ENCODE assay signal across 8 cellular contexts in genomic region chrX:17590892-17591740, GRCh38.
DNase-seq lines count a peak whose midpoint lies in the region; ATAC-seq and TF ChIP-seq lines count a peak whose summit lies in the region.

No MANE protein-coding gene starts in this region.

- CTCF ChIA-PET in activated CD8-positive, alpha-beta T cell treated with anti-CD3 and anti-CD28 coated beads for 36 hours (lab: Charles Lee), result interaction anchor here (0.7 to 2.1 kb wide), 7 partner anchors 56 to 349 kb away, joined by 3 to 6 read pairs (median 4); no protein-coding TSS in a partner anchor

- no peaks in the 10 kb centered on the region for H3K36me3 ChIP-seq in fibroblast of lung (ENCODE audit: control insufficient read depth, insufficient read depth, low read length)
- no peaks in the 10 kb centered on the region for H3K36me3 ChIP-seq in vagina

- intact Hi-C loops in activated CD8-positive, alpha-beta T cell treated with anti-CD3 and anti-CD28 coated beads for 36 hours (cut with micrococcal nuclease), result loop anchor here (5.0 kb wide), 1 partner anchor 54 kb away; no protein-coding TSS in a partner anchor
- intact Hi-C loops in vagina (cut with DNase I), result no loop called here

- peaks cover 16% of the 10 kb centered on the region for H3K4me1 Mint-ChIP-seq in activated CD8-positive, alpha-beta T cell treated with anti-CD3 and anti-CD28 coated beads for 36 hours (ENCODE audit: low read depth)

- no peaks in the 10 kb centered on the region for H4K20me1 ChIP-seq in fibroblast of lung (ENCODE audit: control insufficient read depth, extremely low read depth, insufficient read depth, low read length)

- H3K4me3 Mint-ChIP-seq in activated CD8-positive, alpha-beta T cell treated with anti-CD3 and anti-CD28 coated beads for 36 hours, result no peak overlapping the region

- no peaks in the 10 kb centered on the region for H3K9me3 ChIP-seq in fibroblast of lung (ENCODE audit: control insufficient read depth, insufficient read depth, low read depth, low read length)
- H3K9me3 ChIP-seq in vagina, result no peaks in the 10 kb centered on the region

- no peaks in the 10 kb centered on the region for H3K9me3 Mint-ChIP-seq in activated CD8-positive, alpha-beta T cell treated with anti-CD3 and anti-CD28 coated beads for 36 hours

- H3K79me2 ChIP-seq in fibroblast of lung (ENCODE audit: control insufficient read depth, insufficient read depth, low read length), result no peaks in the 10 kb centered on the region

- peak overlapping the region; percentile 53 for H3K4me2 ChIP-seq in fibroblast of lung (ENCODE audit: extremely low read depth, insufficient read depth, low read length)

- ATAC-seq in HG02852 (IDR thresholded peaks at IDR 0.05; ENCODE audit: unreplicated experiment), result peak; percentile 73
- ATAC-seq in activated CD8-positive, alpha-beta T cell treated with anti-CD3 and anti-CD28 coated beads for 36 hours, result peak; percentile 81

- H3K27me3 ChIP-seq in fibroblast of lung (ENCODE audit: control insufficient read depth, insufficient read depth, low read length) (no peaks in the 10 kb centered on the region), vagina (no peaks in the 10 kb centered on the region)

- DNase-seq in SKM-1 treated with dmso at 0.1 percent for 144 hours (lab: John Stamatoyannopoulos, UW; ENCODE audit: unreplicated experiment) (peak; percentile 37), SKM-1 (lab: John Stamatoyannopoulos, UW; ENCODE audit: unreplicated experiment) (no peak), NCI-H2171 (lab: John Stamatoyannopoulos, UW) (peak; percentile 20), fibroblast of lung (ENCODE audit: low read depth in 2 of 2) (peak; percentile 75 to 94), nucleus accumbens (lab: John Stamatoyannopoulos, UW) (peak in 45 of 56 donors; percentile 0 to 60 (median 8)), vagina (ENCODE audit: extremely low spot score in 2 of 2) (no peak)
- DNase-seq in activated CD8-positive, alpha-beta T cell treated with anti-CD3 and anti-CD28 coated beads for 36 hours, result peak; percentile 56

- POLR2A ChIA-PET in activated CD8-positive, alpha-beta T cell treated with anti-CD3 and anti-CD28 coated beads for 36 hours (lab: Charles Lee), result no interaction called here

- peak overlapping the region; percentile 25 for H3K27ac Mint-ChIP-seq in activated CD8-positive, alpha-beta T cell treated with anti-CD3 and anti-CD28 coated beads for 36 hours

- no peak for TF ChIP-seq POLR2A in vagina (IDR thresholded peaks at IDR 0.05)

- peaks cover 6% of the 10 kb centered on the region for H3K27me3 Mint-ChIP-seq in activated CD8-positive, alpha-beta T cell treated with anti-CD3 and anti-CD28 coated beads for 36 hours

- H3K4me1 ChIP-seq in fibroblast of lung (ENCODE audit: control insufficient read depth, extremely low read depth, insufficient read depth, low read length), result peaks cover 4% of the 10 kb centered on the region
- H3K4me1 ChIP-seq in vagina, result no peaks in the 10 kb centered on the region

- H3K27ac ChIP-seq in fibroblast of lung (ENCODE audit: insufficient read depth, low read length) (no peak overlapping the region), vagina (peak overlapping the region; percentile 18)

- no peaks in the 10 kb centered on the region for H3K36me3 Mint-ChIP-seq in activated CD8-positive, alpha-beta T cell treated with anti-CD3 and anti-CD28 coated beads for 36 hours (ENCODE audit: low read depth)

- no peak overlapping the region for H3K9ac ChIP-seq in fibroblast of lung (ENCODE audit: insufficient read depth, low read length)

- no peak overlapping the region for H2AFZ ChIP-seq in fibroblast of lung (ENCODE audit: low read length)

- H3K4me3 ChIP-seq in fibroblast of lung (replicated peaks in 1 of 4; ENCODE audit: control extremely low read depth in 1 of 4, insufficient read depth in 1 of 4, low read depth in 3 of 4, low read length in 4 of 4) (peak overlapping the region in 3 of 4 experiments; percentile 7 to 40 (median 38)), vagina (peak overlapping the region in 1 of 2 donors; percentile 11)

- peak; percentile 52 for TF ChIP-seq CTCF in activated CD8-positive, alpha-beta T cell treated with anti-CD3 and anti-CD28 coated beads for 36 hours (IDR thresholded peaks at IDR 0.05)
- TF ChIP-seq CTCF in fibroblast of lung (conservative IDR thresholded peaks at IDR 0.05 in 1 of 2, IDR thresholded peaks at IDR 0.05 in 1 of 2; ENCODE audit: low read depth in 1 of 2, low read length in 2 of 2) (peak; percentile 72 to 73), vagina (IDR thresholded peaks at IDR 0.05) (peak in 2 of 3 experiments; percentile 43 to 65)

Comparison
In these comparisons a context has a peak if more than half of its experiments do, and no peak if none do; other contexts are left out.
1. DNase-seq: peak in SKM-1 treated with dmso at 0.1 percent for 144 hours (single experiment), NCI-H2171 (single experiment), activated CD8-positive, alpha-beta T cell treated with anti-CD3 and anti-CD28 coated beads for 36 hours (single experiment), fibroblast of lung (2 of 2) and nucleus accumbens (45 of 56); none in SKM-1 (single experiment) and vagina (0 of 2).
2. Peak in every context shown above with its lines, with median percentiles within 50 percentile points of each other: CTCF ChIP-seq.